Comparison of ENCODE assay signal across 8 cellular contexts in the genomic region with DNA sequence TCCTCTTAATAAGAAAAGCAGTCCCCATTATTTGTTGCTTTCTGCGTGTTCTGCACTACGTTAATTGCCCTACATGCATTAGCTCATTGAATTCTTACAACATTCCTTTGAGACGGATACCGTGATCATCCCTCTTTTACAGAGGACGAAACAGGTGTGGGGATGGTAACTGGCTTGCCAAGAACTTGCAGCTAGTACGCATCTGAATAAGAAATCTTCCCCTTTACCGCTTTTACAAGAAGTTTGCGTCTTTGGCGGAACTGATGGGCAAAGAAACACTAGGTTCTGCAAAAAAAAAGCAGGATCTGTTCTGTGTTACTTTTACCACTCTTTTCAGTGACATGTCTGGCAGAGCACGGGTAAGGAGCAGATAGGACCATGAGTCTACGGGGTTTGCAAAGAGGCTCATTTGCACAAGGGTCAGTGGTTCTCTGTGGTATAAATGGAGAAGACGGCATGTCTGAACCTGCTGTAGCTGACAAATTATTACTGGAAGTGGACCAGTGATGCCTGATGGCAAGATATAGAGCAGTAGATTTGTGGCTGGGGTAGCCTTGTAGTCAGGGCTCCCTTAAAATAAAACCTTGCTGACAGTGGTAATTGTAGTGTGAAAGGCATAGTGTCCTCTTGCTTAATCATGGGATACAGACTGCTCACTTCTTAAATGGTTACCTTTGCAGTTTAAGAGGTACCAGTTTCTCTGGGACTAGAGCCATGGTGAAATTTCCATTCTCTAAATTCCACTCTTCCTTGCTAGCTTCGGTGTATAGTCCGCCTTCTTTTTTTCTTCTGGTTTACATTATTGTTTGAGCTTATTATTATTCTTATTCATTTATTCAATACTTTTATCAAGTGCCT. TPM values are rescaled to one million over a fixed set of nuclear protein-coding genes. Genes with fewer than 3 reads are reported as not detected.
DNase-seq lines count a peak whose midpoint lies in the region; ATAC-seq, FAIRE-seq and TF ChIP-seq lines count a peak whose summit lies in the region.

No MANE protein-coding gene starts in this region.

- peaks cover 0 to 10% of the 10 kb centered on the region in 2 donors for H3K36me3 ChIP-seq in adrenal gland (replicated peaks in 1 of 2)
- peaks cover 0 to 6% of the 10 kb centered on the region in 2 donors for H3K36me3 ChIP-seq in kidney (ENCODE audit: control insufficient read depth in 1 of 2, insufficient read depth in 2 of 2, low read length in 2 of 2)
- H3K36me3 ChIP-seq in testis (ENCODE audit: low read depth, missing control alignments) = no peaks in the 10 kb centered on the region

- peak overlapping the region in 3 of 5 donors; percentile 20 to 63 (median 61) for H3K27ac ChIP-seq in adrenal gland
- H3K27ac ChIP-seq in kidney (ENCODE audit: low read depth in 2 of 2, low read length in 2 of 2) = no peak overlapping the region
- H3K27ac ChIP-seq in testis = no peak overlapping the region

- no peaks in the 10 kb centered on the region for H3K9me3 Mint-ChIP-seq in Calu3 (ENCODE audit: low read depth, unreplicated experiment)

- ATAC-seq in GM19452 (IDR thresholded peaks at IDR 0.05; ENCODE audit: unreplicated experiment) (no peak), GM21529 (IDR thresholded peaks at IDR 0.05; ENCODE audit: unreplicated experiment) (no peak)

- TF ChIP-seq POLR2A in adrenal gland (IDR thresholded peaks at IDR 0.05) = no peak
- no peak for TF ChIP-seq POLR2A in testis (IDR thresholded peaks at IDR 0.05)

- 24 to 35% (median 28%) methylated on average over 14 of the region's 14 CpGs for WGBS in adrenal gland, 4 donors
- 22 to 27% methylated on average over 14 of the region's 14 CpGs for WGBS in testis, 2 donors

- H3K27me3 ChIP-seq in adrenal gland (no peaks in the 10 kb centered on the region), testis (no peaks in the 10 kb centered on the region)

- H3K4me1 ChIP-seq in adrenal gland (replicated peaks in 1 of 2) (peaks cover 12 to 20% of the 10 kb centered on the region in 2 donors), kidney (ENCODE audit: control insufficient read depth in 1 of 2, insufficient read depth in 1 of 2, low read depth in 1 of 2, low read length in 2 of 2) (peaks cover under 1 to 13% of the 10 kb centered on the region in 2 donors), testis (peaks cover 16% of the 10 kb centered on the region)

- TF ChIP-seq CTCF in Calu3 (IDR thresholded peaks at IDR 0.05; ENCODE audit: unreplicated experiment) = no peak
- no peak for TF ChIP-seq CTCF in adrenal gland (IDR thresholded peaks at IDR 0.05)
- TF ChIP-seq CTCF in kidney (IDR thresholded peaks at IDR 0.05; ENCODE audit: borderline replicate concordance, extremely low read depth, insufficient read depth) = no peak
- TF ChIP-seq CTCF in testis (IDR thresholded peaks at IDR 0.05) = no peak

- H3K9ac ChIP-seq in kidney (ENCODE audit: low read length in 2 of 2) = peak overlapping the region; percentile 74 to 79

- no peak for FAIRE-seq in kidney (lab: Jason Lieb, UNC)

- H3K9me3 ChIP-seq in adrenal gland (replicated peaks in 1 of 3) = no peaks in the 10 kb centered on the region
- no peaks in the 10 kb centered on the region for H3K9me3 ChIP-seq in kidney (ENCODE audit: control insufficient read depth in 1 of 2, low read length in 2 of 2)
- H3K9me3 ChIP-seq in testis = no peaks in the 10 kb centered on the region

- DNase-seq in Calu3 (no peak), M059J (ENCODE audit: low read depth) (peak; percentile 5), adrenal gland (no peak), kidney (no peak), testis (no peak), H4 (ENCODE audit: low spot score) (no peak)

- CTCF ChIA-PET in Calu3 (lab: Charles Lee) = interaction anchor here (0.5 to 1.9 kb wide), 4 partner anchors 9 to 1775 kb away, joined by 3 to 8 read pairs (median 4); partner anchors contain the start of gene VPS35L

- H3K36me3 Mint-ChIP-seq in Calu3 (ENCODE audit: insufficient read depth, unreplicated experiment) = peaks cover 44% of the 10 kb centered on the region

- BruUV-seq in Calu3 (replicated peaks; lab: Mats Ljungman, UMichigan) = TSS peak; percentile 32

- peak overlapping the region; percentile 86 for H3K4me3 Mint-ChIP-seq in Calu3 (ENCODE audit: low read depth, unreplicated experiment)

- peaks cover 15% of the 10 kb centered on the region for H3K4me1 Mint-ChIP-seq in Calu3 (ENCODE audit: low read depth, unreplicated experiment)

- H3K27ac Mint-ChIP-seq in Calu3 (ENCODE audit: unreplicated experiment) = peak overlapping the region; percentile 23

- intact Hi-C loops in Calu3 (cut with micrococcal nuclease; ENCODE audit: unreplicated experiment) = loop anchor here (10.0 kb wide), 1 partner anchor 430 kb away; no protein-coding TSS in a partner anchor
- intact Hi-C loops in adrenal gland (cut with DNase I) = no loop called here
- intact Hi-C loops in kidney (cut with DNase I) = no loop called here
- intact Hi-C loops in testis (cut with DNase I; ENCODE audit: low total_unique reads) = no loop called here

- H3K4me3 ChIP-seq in adrenal gland = peak overlapping the region; percentile 68 to 87 (median 77)
- peak overlapping the region; percentile 87 to 88 for H3K4me3 ChIP-seq in kidney (ENCODE audit: low read length in 2 of 2)
- H3K4me3 ChIP-seq in testis = peak overlapping the region; percentile 80 to 90

- H3K27me3 Mint-ChIP-seq in Calu3 (ENCODE audit: unreplicated experiment) = no peaks in the 10 kb centered on the region

RNA-seq across cellular contexts. Expression of gene CCP110, which starts 1.4 kb away (rescaled TPM):
- total RNA-seq in Calu3 (2022) = 27.5 and 34.4 TPM in 2 replicates
- 7.9 and 11.4 TPM in 2 replicates for total RNA-seq in M059J (2014; rRNA removed; shearing (Covaris generic))
- total RNA-seq in adrenal gland = 10 to 100 TPM in 4 of 8 donors, 1 to 10 TPM in 4; 6.2 to 14.0 (median 10.0) TPM
- polyA plus RNA-seq in adrenal gland = 10 to 100 TPM in 1 of 3 donors, 1 to 10 TPM in 2; 3.0 to 10.4 (median 6.1) TPM
- 14.5 TPM for total RNA-seq in kidney
- 3.5 TPM for polyA plus RNA-seq in kidney (ENCODE audit: insufficient read depth, low read depth, low replicate concordance)
- 10 to 100 TPM; 31.0 to 54.2 TPM for total RNA-seq in testis
- polyA plus RNA-seq in testis (ENCODE audit: insufficient read depth, low read depth, low replicate concordance) = 55.7 TPM
- total RNA-seq in H4 (2014; rRNA removed; shearing (Covaris generic)) = 7.0 and 8.0 TPM in 2 replicates

RNA-seq across cellular contexts. Expression of gene GDE1, which starts 3.2 kb away (rescaled TPM):
- total RNA-seq in Calu3 (2022) (89.6 and 98.2 TPM in 2 replicates), adrenal gland (10 to 100 TPM; 47.0 to 91.8 (median 65.5) TPM), kidney (48.2 TPM), testis (10 to 100 TPM; 42.4 to 44.1 TPM)
- total RNA-seq in M059J (2014; rRNA removed; shearing (Covaris generic)) = 62.4 and 65.7 TPM in 2 replicates
- polyA plus RNA-seq in adrenal gland (10 to 100 TPM; 20.1 to 70.5 (median 24.7) TPM), kidney (ENCODE audit: insufficient read depth, low read depth, low replicate concordance) (54.7 TPM), testis (ENCODE audit: insufficient read depth, low read depth, low replicate concordance) (54.6 TPM)
- 87.4 and 87.7 TPM in 2 replicates for total RNA-seq in H4 (2014; rRNA removed; shearing (Covaris generic))

RNA-seq across cellular contexts. Expression of gene VPS35L, which starts 30.4 kb away (rescaled TPM):
- total RNA-seq in Calu3 (2022) (14.2 and 25.4 TPM in 2 replicates), adrenal gland (10 to 100 TPM; 59.0 to 96.7 (median 69.5) TPM), kidney (63.5 TPM), testis (10 to 100 TPM; 76.1 to 88.9 TPM)
- total RNA-seq in M059J (2014; rRNA removed; shearing (Covaris generic)) = 21.0 and 26.3 TPM in 2 replicates
- polyA plus RNA-seq in adrenal gland (10 to 100 TPM; 50.8 to 72.4 (median 68.3) TPM), kidney (ENCODE audit: insufficient read depth, low read depth, low replicate concordance) (42.4 TPM), testis (ENCODE audit: insufficient read depth, low read depth, low replicate concordance) (80.5 TPM)
- total RNA-seq in H4 (2014; rRNA removed; shearing (Covaris generic)) = 21.5 and 32.9 TPM in 2 replicates

Comparison
In these comparisons a context has a peak if more than half of its experiments do, and no peak if none do; other contexts are left out.
1. H3K27ac ChIP-seq: peak in adrenal gland (3 of 5); none in kidney (0 of 2) and testis (0 of 2).
2. Peak in every context shown above with its lines, with median percentiles within 50 percentile points of each other: H3K4me3 ChIP-seq.